In the genomic region with DNA sequence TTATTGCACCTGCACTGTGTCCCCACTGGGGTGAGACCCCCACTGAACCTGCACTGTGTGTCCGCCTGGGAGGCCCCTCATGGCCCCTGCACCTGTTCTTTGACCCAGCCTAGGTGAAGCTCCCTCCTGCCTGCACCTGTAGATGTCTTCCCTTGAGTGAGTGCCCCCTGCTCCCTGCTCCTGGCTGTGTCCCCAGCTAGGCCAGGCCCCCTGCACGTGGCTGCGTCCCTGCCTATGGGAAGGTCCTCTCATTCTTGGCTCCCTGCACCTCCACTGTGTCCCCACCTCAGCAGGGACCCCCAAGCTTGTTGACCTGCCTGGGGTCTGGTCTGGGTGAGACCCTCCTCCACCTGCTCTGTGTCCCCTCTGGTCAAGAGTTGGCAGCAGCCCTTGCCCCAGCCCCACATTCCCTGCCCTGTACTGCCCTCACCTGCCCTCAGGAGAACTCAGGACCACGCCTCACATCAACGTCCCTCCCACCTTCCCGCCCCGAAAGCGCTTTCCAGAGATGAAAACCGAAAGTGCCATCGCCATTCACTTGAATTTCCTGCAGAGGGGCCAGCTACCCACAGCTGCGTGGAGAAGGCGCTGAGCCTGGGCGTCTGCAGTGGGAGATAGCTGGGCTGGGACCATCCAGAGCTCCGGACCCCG, we compare ENCODE assay signal across 12 cellular contexts. TPM values are rescaled to one million over a fixed set of nuclear protein-coding genes. Genes with fewer than 3 reads are reported as not detected.
"Had no signal": no experiment of that assay in that cellular context is flagged by ENCODE, and none has a peak within 500 bp of the region (broad histone marks: within the 10 kb centered on the region; RNA-seq: fewer than 3 reads in every experiment).

No MANE protein-coding gene starts in this region.

RNA-seq across cellular contexts. Expression of a gene that starts 0.8 kb away (rescaled TPM):
- total RNA-seq: cardiac septum; dermis blood vessel endothelial cell; esophagus squamous epithelium; gastrocnemius medialis; lower leg skin; neural crest cell; occipital lobe; sciatic nerve; smooth muscle cell; subcutaneous adipose tissue; T-helper 2 cell treated with Interferon-gamma antibody and Interleukin-4, amounts not matched to agents 100 ng/mL and 5 ng/mL, for 36 hours; upper lobe of left lung had no signal
- polyA plus RNA-seq: smooth muscle cell had no signal

RNA-seq across cellular contexts. Expression of a gene that starts 8.2 kb away (rescaled TPM):
- total RNA-seq: cardiac septum; dermis blood vessel endothelial cell; esophagus squamous epithelium; gastrocnemius medialis; lower leg skin; neural crest cell; occipital lobe; sciatic nerve; smooth muscle cell; subcutaneous adipose tissue; T-helper 2 cell treated with Interferon-gamma antibody and Interleukin-4, amounts not matched to agents 100 ng/mL and 5 ng/mL, for 36 hours; upper lobe of left lung had no signal
- polyA plus RNA-seq: smooth muscle cell had no signal
